10 cellular contexts compared by ENCODE assay signal in genomic region chr6:110357298-110357695, GRCh38. TPM values are rescaled to one million over a fixed set of nuclear protein-coding genes. Genes with fewer than 3 reads are reported as not detected.
DNase-seq lines count a peak whose midpoint lies in the region; ATAC-seq, FAIRE-seq and TF ChIP-seq lines count a peak whose summit lies in the region.
"Had no signal": no experiment of that assay in that cellular context is flagged by ENCODE, and none has a peak within 500 bp of the region (broad histone marks: within the 10 kb centered on the region; RNA-seq: fewer than 3 reads in every experiment).

No MANE protein-coding gene starts in this region.

- H3K27me3 ChIP-seq in lower lobe of right lung (ENCODE audit: low read depth) (peaks cover 26% of the 10 kb centered on the region), thoracic aorta (replicated peaks; ENCODE audit: insufficient read depth) (no peaks in the 10 kb centered on the region)

- POLR2A ChIA-PET in activated CD4-positive, alpha-beta T cell treated with anti-CD3 and anti-CD28 coated beads for 36 hours (lab: Charles Lee): no interaction called here

- CTCF ChIA-PET in activated CD4-positive, alpha-beta T cell treated with anti-CD3 and anti-CD28 coated beads for 36 hours (lab: Charles Lee): no interaction called here

- H3K27ac ChIP-seq in caudate nucleus (ENCODE audit: low read depth, low read length) (peak overlapping the region; percentile 87), lower lobe of right lung (peak overlapping the region; percentile 71), thoracic aorta (peak overlapping the region; percentile 90 to 94)
- H3K27ac ChIP-seq: C4-2B had no signal

- intact Hi-C loops in activated CD4-positive, alpha-beta T cell treated with anti-CD3 and anti-CD28 coated beads for 36 hours (cut with DNase I, micrococcal nuclease): no loop called here
- intact Hi-C loops in lower lobe of right lung (cut with DNase I): no loop called here

- TF ChIP-seq CTCF in lower lobe of right lung (IDR thresholded peaks at IDR 0.05) (no peak), thoracic aorta (IDR thresholded peaks at IDR 0.05) (no peak)

- no peaks in the 10 kb centered on the region for H3K9me3 Mint-ChIP-seq in activated CD4-positive, alpha-beta T cell treated with anti-CD3 and anti-CD28 coated beads for 36 hours (ENCODE audit: low read depth)

- peak overlapping the region; percentile 63 for H3K4me3 ChIP-seq in lower lobe of right lung
- H3K4me3 ChIP-seq in thoracic aorta: peak overlapping the region; percentile 83

- H3K4me1 ChIP-seq in lower lobe of right lung (peaks cover 12% of the 10 kb centered on the region), thoracic aorta (ENCODE audit: control insufficient read depth in 1 of 2, low read depth in 2 of 2) (peaks cover 13 to 67% of the 10 kb centered on the region in 2 donors)

- H3K4me1 Mint-ChIP-seq in activated CD4-positive, alpha-beta T cell treated with anti-CD3 and anti-CD28 coated beads for 36 hours: peaks cover 11% of the 10 kb centered on the region

- peaks cover 35% of the 10 kb centered on the region for H3K27me3 Mint-ChIP-seq in activated CD4-positive, alpha-beta T cell treated with anti-CD3 and anti-CD28 coated beads for 36 hours

- no peaks in the 10 kb centered on the region for H3K9me3 ChIP-seq in lower lobe of right lung
- H3K9me3 ChIP-seq in thoracic aorta: no peaks in the 10 kb centered on the region

- ATAC-seq in activated CD4-positive, alpha-beta T cell treated with anti-CD3 and anti-CD28 coated beads for 36 hours: no peak
- ATAC-seq in lower lobe of right lung: peak in 1 of 2 donors; percentile 47
- ATAC-seq in thoracic aorta (ENCODE audit: insufficient number of reproducible peaks, low FRiP score, low read depth): no peak

- H3K27ac Mint-ChIP-seq in activated CD4-positive, alpha-beta T cell treated with anti-CD3 and anti-CD28 coated beads for 36 hours: no peak overlapping the region

- no peak for FAIRE-seq in urothelium cell line (lab: Jason Lieb, UNC)
- FAIRE-seq: TTC549 had no signal

- H3K36me3 Mint-ChIP-seq in activated CD4-positive, alpha-beta T cell treated with anti-CD3 and anti-CD28 coated beads for 36 hours (ENCODE audit: low read depth): no peaks in the 10 kb centered on the region

- peak overlapping the region; percentile 67 for H3K4me3 Mint-ChIP-seq in activated CD4-positive, alpha-beta T cell treated with anti-CD3 and anti-CD28 coated beads for 36 hours

- H3K36me3 ChIP-seq in lower lobe of right lung (no peaks in the 10 kb centered on the region), thoracic aorta (no peaks in the 10 kb centered on the region)

- DNase-seq in activated CD4-positive, alpha-beta T cell treated with anti-CD3 and anti-CD28 coated beads for 36 hours: no peak
- DNase-seq in activated CD4-positive, alpha-beta T cell treated with anti-CD3 and anti-CD28 coated beads for 1 hour: no peak
- DNase-seq in caudate nucleus (lab: John Stamatoyannopoulos, UW) (peak in 1 of 61 donors; percentile 29), lower lobe of right lung (no peak), thoracic aorta (ENCODE audit: low spot score) (no peak), urothelium cell line (ENCODE audit: low spot score) (no peak), SIG-M5 (lab: John Stamatoyannopoulos, UW) (no peak)
- DNase-seq in stimulated activated CD4-positive, alpha-beta T cell treated with anti-CD3 and anti-CD28 coated beads, Interleukin-4, amount 100 ng/mL, for 24 hours: no peak

RNA-seq across cellular contexts. Expression of gene METTL24, which starts 0.9 kb away (rescaled TPM):
- not detected for total RNA-seq in activated CD4-positive, alpha-beta T cell treated with anti-CD3 and anti-CD28 coated beads for 36 hours
- total RNA-seq in lower lobe of right lung: 2.8 TPM
- total RNA-seq in thoracic aorta: 10 to 100 TPM; 12.1 to 27.6 TPM

RNA-seq across cellular contexts. Expression of gene DDO, which starts 58.1 kb away (rescaled TPM):
- not detected for total RNA-seq in activated CD4-positive, alpha-beta T cell treated with anti-CD3 and anti-CD28 coated beads for 36 hours
- total RNA-seq in lower lobe of right lung (10.8 TPM), thoracic aorta (1 to 10 TPM in 1 of 2 donors, under 1 TPM in 1; 0.68 to 1.6 TPM)
